Comparison of ENCODE assay signal across 25 cellular contexts in genomic region chr9:136251264-136252115, GRCh38. TPM values are rescaled to one million over a fixed set of nuclear protein-coding genes. Genes with fewer than 3 reads are reported as not detected.
DNase-seq lines count a peak whose midpoint lies in the region; ATAC-seq, FAIRE-seq and TF ChIP-seq lines count a peak whose summit lies in the region.
"Had no signal": no experiment of that assay in that cellular context is flagged by ENCODE, and none has a peak within 500 bp of the region (broad histone marks: within the 10 kb centered on the region; RNA-seq: fewer than 3 reads in every experiment).

No MANE protein-coding gene starts in this region.

- no peaks in the 10 kb centered on the region for H3K79me2 ChIP-seq in hepatocyte

- H3K27me3 ChIP-seq in heart right ventricle: peaks cover 0 to 20% (median 0%) of the 10 kb centered on the region in 7 donors
- H3K27me3 ChIP-seq in body of pancreas: no peaks in the 10 kb centered on the region
- no peaks in the 10 kb centered on the region for H3K27me3 ChIP-seq in pancreas
- no peaks in the 10 kb centered on the region for H3K27me3 ChIP-seq in hepatocyte

- H3K4me3 ChIP-seq in heart right ventricle (no peak overlapping the region), body of pancreas (no peak overlapping the region), pancreas (no peak overlapping the region), hepatocyte (no peak overlapping the region)
- H3K4me3 ChIP-seq: A549, GM23338, SK-N-MC had no signal

- intact Hi-C loops in Right ventricle myocardium inferior (cut with DNase I) (no loop called here), heart right ventricle (cut with DNase I) (no loop called here), body of pancreas (cut with DNase I) (no loop called here), pancreas (cut with DNase I) (no loop called here)

- H3K27ac ChIP-seq in heart right ventricle: no peak overlapping the region
- peak overlapping the region; percentile 87 to 93 (median 92) for H3K27ac ChIP-seq in body of pancreas
- H3K27ac ChIP-seq in pancreas: peak overlapping the region; percentile 79 to 94 (median 83)
- H3K27ac ChIP-seq in hepatocyte: no peak overlapping the region
- H3K27ac ChIP-seq: A549, SK-N-MC had no signal

- no peaks in the 10 kb centered on the region for H3K9me2 ChIP-seq in hepatocyte (replicated peaks; ENCODE audit: insufficient read depth)

- ATAC-seq in Right ventricle myocardium inferior (no peak), heart right ventricle (no peak), body of pancreas (no peak), pancreas (peak; percentile 23 to 40 (median 30))
- ATAC-seq: A549, GM23338, HCT116, Panc1 had no signal

- TF ChIP-seq POLR2A in body of pancreas (IDR thresholded peaks at IDR 0.05): peak in 1 of 3 donors; percentile 43

- H3K4me1 ChIP-seq in heart right ventricle: peaks cover 0 to 11% (median 4%) of the 10 kb centered on the region in 9 donors
- H3K4me1 ChIP-seq in body of pancreas: peaks cover 64% of the 10 kb centered on the region
- H3K4me1 ChIP-seq in pancreas: peaks cover 26 to 33% (median 32%) of the 10 kb centered on the region in 3 donors
- no peaks in the 10 kb centered on the region for H3K4me1 ChIP-seq in hepatocyte (ENCODE audit: insufficient read depth)

- H3K36me3 ChIP-seq in heart right ventricle: no peaks in the 10 kb centered on the region
- H3K36me3 ChIP-seq in body of pancreas (replicated peaks in 1 of 2; ENCODE audit: insufficient read depth in 1 of 2, low read depth in 2 of 2): no peaks in the 10 kb centered on the region
- no peaks in the 10 kb centered on the region for H3K36me3 ChIP-seq in pancreas
- no peaks in the 10 kb centered on the region for H3K36me3 ChIP-seq in hepatocyte (replicated peaks; ENCODE audit: insufficient read depth, low read depth)

- H2AFZ ChIP-seq in hepatocyte: no peak overlapping the region
- H2AFZ ChIP-seq: GM23338 had no signal

- H4K20me1 ChIP-seq in hepatocyte (ENCODE audit: insufficient read depth, poor library complexity, severe bottlenecking): no peaks in the 10 kb centered on the region

- H3K9me3 ChIP-seq in heart right ventricle (no peaks in the 10 kb centered on the region), body of pancreas (no peaks in the 10 kb centered on the region), pancreas (no peaks in the 10 kb centered on the region), hepatocyte (ENCODE audit: low read depth) (no peaks in the 10 kb centered on the region)
- H3K9me3 ChIP-seq: A549 had no signal

- DNase-seq in Right ventricle myocardium inferior (ENCODE audit: missing footprints) (peak; percentile 58), heart right ventricle (no peak), MV-4-11 (lab: John Stamatoyannopoulos, UW) (peak; percentile 76), body of pancreas (peak; percentile 45 to 69 (median 66)), pancreas (peak in 4 of 6 donors; percentile 54 to 76 (median 72)), SIG-M5 treated with dmso at 0.1 percent for 504 hours (lab: John Stamatoyannopoulos, UW; ENCODE audit: unreplicated experiment) (no peak), hepatocyte (ENCODE audit: low spot score) (no peak), NCI-H526 treated with DMSO at 0.1 percent for 48 hours (lab: John Stamatoyannopoulos, UW) (no peak)
- DNase-seq: C1 segment of cervical spinal cord, GDM1, NCI-H1092 treated with DMSO at 0.1 percent for 48 hours, NCI-H146, NCI-H2081, NCI-H2171 treated with DMSO at 0.1 percent for 48 hours, NCI-H446 treated with DMSO at 0.1 percent for 48 hours, Right ventricle myocardium superior had no signal

- FAIRE-seq in pancreas (lab: Jason Lieb, UNC): no peak
- FAIRE-seq: A549, GM19239, HTR-8/SVneo had no signal

- H3K4me2 ChIP-seq in hepatocyte: no peak overlapping the region
- H3K4me2 ChIP-seq: A549, GM23338 had no signal

- 89 to 90% methylated on average over 37 to 50 of the region's 50 CpGs for WGBS in heart right ventricle, 2 donors
- 80 to 89% methylated on average over 22 to 32 of the region's 50 CpGs for WGBS in body of pancreas, 2 donors
- 79 to 84% methylated on average over 29 to 50 of the region's 50 CpGs for WGBS in pancreas, 2 donors
- WGBS in hepatocyte (ENCODE audit: low lambda C conversion rate, missing lambda C conversion rate): 93% methylated on average over 27 of the region's 50 CpGs

- TF ChIP-seq CTCF in heart right ventricle (IDR thresholded peaks at IDR 0.05) (no peak), body of pancreas (IDR thresholded peaks at IDR 0.05) (no peak), pancreas (IDR thresholded peaks at IDR 0.05) (no peak), hepatocyte (IDR thresholded peaks at IDR 0.05; ENCODE audit: poor library complexity) (no peak)

RNA-seq across cellular contexts. Expression of gene QSOX2, which starts 5.9 kb away (rescaled TPM):
- 8.3 TPM for total RNA-seq in Right ventricle myocardium inferior
- total RNA-seq in heart right ventricle: 1 to 10 TPM; 4.6 to 9.1 (median 7.7) TPM
- 1 to 10 TPM; 5.6 to 8.6 TPM for polyA plus RNA-seq in heart right ventricle
- 10 to 100 TPM in 1 of 2 donors, 1 to 10 TPM in 1; 8.8 to 22.7 TPM for total RNA-seq in body of pancreas
- 10 to 100 TPM in 3 of 6 donors, 1 to 10 TPM in 3; 6.8 to 11.0 (median 10.4) TPM for total RNA-seq in pancreas
- polyA plus RNA-seq in pancreas: 10 to 100 TPM; 12.2 to 19.1 TPM
- total RNA-seq in hepatocyte: 9.4 and 11.0 TPM in 2 replicates
- polyA plus RNA-seq in hepatocyte: 2.6 and 3.3 TPM in 2 replicates

RNA-seq across cellular contexts. Expression of gene LHX3, which starts 46.6 kb away (rescaled TPM):
- total RNA-seq in Right ventricle myocardium inferior (not detected), heart right ventricle (not detected), body of pancreas (not detected), pancreas (not detected), hepatocyte (not detected in 2 replicates)
- polyA plus RNA-seq in heart right ventricle (not detected), pancreas (not detected), hepatocyte (not detected in 2 replicates)
- total RNA-seq: CD8-positive, alpha-beta memory T cell; Daoy; GM23338; Right ventricle myocardium superior had no signal
- polyA plus RNA-seq: CD8-positive, alpha-beta memory T cell had no signal

RNA-seq across cellular contexts. Expression of gene CCDC187, which starts 52.4 kb away (rescaled TPM):
- not detected for total RNA-seq in Right ventricle myocardium inferior
- under 1 TPM in 3 of 10 donors, not detected in 7; 0.02 to 0.04 (median 0.03) TPM for total RNA-seq in heart right ventricle
- polyA plus RNA-seq in heart right ventricle: under 1 TPM in 1 of 2 donors, not detected in 1; 0.07 TPM
- total RNA-seq in body of pancreas: 1 to 10 TPM; 1.3 to 2.3 TPM
- under 1 TPM; 0.14 to 0.58 (median 0.36) TPM for total RNA-seq in pancreas
- polyA plus RNA-seq in pancreas: 1 to 10 TPM; 2.0 to 2.6 TPM
- total RNA-seq in hepatocyte: 0.16 and 0.60 TPM in 2 replicates
- polyA plus RNA-seq in hepatocyte: 0.23 and 0.75 TPM in 2 replicates
- total RNA-seq: CD8-positive, alpha-beta memory T cell; Daoy; Right ventricle myocardium superior had no signal
- polyA plus RNA-seq: CD8-positive, alpha-beta memory T cell; GM23338 had no signal

Comparison
In these comparisons a context has a peak if more than half of its experiments do, and no peak if none do; other contexts are left out.
1. DNase-seq: peak in Right ventricle myocardium inferior (single experiment), MV-4-11 (single experiment), body of pancreas (4 of 4) and pancreas (4 of 6); none in heart right ventricle (0 of 2), SIG-M5 treated with dmso at 0.1 percent for 504 hours (single experiment), hepatocyte (single experiment) and NCI-H526 treated with DMSO at 0.1 percent for 48 hours (single experiment).
2. ATAC-seq: peak in pancreas (4 of 4); none in Right ventricle myocardium inferior (single experiment), heart right ventricle (0 of 8) and body of pancreas (single experiment).
3. H3K27ac ChIP-seq: peak in body of pancreas (4 of 4) and pancreas (4 of 4); none in heart right ventricle (0 of 10) and hepatocyte (single experiment).